Comparison of ENCODE assay signal across 9 cellular contexts in the genomic region with DNA sequence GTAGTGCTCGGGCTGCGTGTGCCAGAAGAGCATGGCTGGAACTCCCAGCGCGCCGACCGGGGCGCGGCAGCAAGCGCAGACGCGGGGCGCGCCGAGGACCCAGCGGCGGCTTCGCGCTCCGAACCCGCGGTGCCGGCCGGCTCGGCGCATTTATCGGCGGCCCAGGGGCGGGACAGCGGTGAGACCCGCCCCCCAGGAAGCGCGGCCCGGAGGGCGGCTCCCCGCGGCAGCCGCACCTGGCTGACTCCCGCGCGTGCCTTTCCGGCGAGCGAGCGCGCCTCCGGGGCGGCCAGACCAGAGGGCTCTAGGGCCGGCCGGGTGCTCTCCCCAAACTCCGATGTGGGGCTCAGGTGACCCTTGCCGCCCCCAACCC. TPM values are rescaled to one million over a fixed set of nuclear protein-coding genes. Genes with fewer than 3 reads are reported as not detected.
A peak's percentile ranks its signal among the peaks of the same experiment; 100 is the strongest.
DNase-seq lines count a peak whose midpoint lies in the region; ATAC-seq, FAIRE-seq and TF ChIP-seq lines count a peak whose summit lies in the region.
"Had no signal": no experiment of that assay in that cellular context is flagged by ENCODE, and none has a peak within 500 bp of the region (broad histone marks: within the 10 kb centered on the region; RNA-seq: fewer than 3 reads in every experiment).

Gene TFCP2L1, minus strand, starts transcription at position 126 of the 373 bp plus-strand sequence. Its CDS starts 93 bp downstream, at position 33.

- no peak within 1 kb of the TSS for H3K27ac ChIP-seq in IMR-90 (ENCODE audit: insufficient read depth, low read length)
- no peak within 1 kb of the TSS for H3K27ac ChIP-seq in hepatocyte

- no peak within 1 kb of the TSS for H2BK5ac ChIP-seq in IMR-90 (ENCODE audit: low read depth, low read length, poor library complexity, severe bottlenecking)

- H4K91ac ChIP-seq in IMR-90 (ENCODE audit: insufficient read depth, low read depth, low read length): no peak within 1 kb of the TSS

- peak; percentile 55 to 77 for DNase-seq in NCI-H2081 (lab: John Stamatoyannopoulos, UW)
- no peak for DNase-seq in NCI-H2081 treated with DMSO at 0.1 percent for 48 hours (lab: John Stamatoyannopoulos, UW)
- no peak for DNase-seq in IMR-90
- DNase-seq in activated CD8-positive, alpha-beta memory T cell treated with anti-CD3 and anti-CD28 coated beads, Interleukin-2, amount 10 ng/mL, durations not matched to agents 7 days and 5 days: no peak
- DNase-seq in hepatocyte (ENCODE audit: low spot score): peak; percentile 73
- DNase-seq in skeletal muscle cell (ENCODE audit: low read depth): no peak
- DNase-seq in GM03348 (ENCODE audit: low spot score): no peak
- no peak for DNase-seq in H54 (ENCODE audit: insufficient read length, low spot score)

- dilution Hi-C loops in IMR-90 (cut with HindIII; ENCODE audit: low sequenced_read_pairs, unreplicated experiment): no loop called here

- in situ Hi-C loops in IMR-90 (cut with MboI; ENCODE audit: low sequenced_read_pairs): no loop called here

- no peaks in the 10 kb centered on the region for H3K9me3 Mint-ChIP-seq in activated CD8-positive, alpha-beta memory T cell treated with anti-CD3 and anti-CD28 coated beads, Interleukin-2, amount 10 ng/mL, durations not matched to agents 7 days and 5 days (ENCODE audit: low read depth)

- H3K9me2 ChIP-seq in hepatocyte (replicated peaks; ENCODE audit: insufficient read depth): no peaks in the 10 kb centered on the region

- no peak within 1 kb of the TSS for H3K9ac ChIP-seq in IMR-90 (ENCODE audit: low read depth, low read length)

- no peaks in the 10 kb centered on the region for H3K4me1 ChIP-seq in IMR-90 (ENCODE audit: control insufficient read depth, insufficient read depth, low read length)
- peaks cover 17% of the 10 kb centered on the region for H3K4me1 ChIP-seq in hepatocyte (ENCODE audit: insufficient read depth)

- H3K79me2 ChIP-seq in hepatocyte: no peaks in the 10 kb centered on the region

- no peak within 1 kb of the TSS for H2BK20ac ChIP-seq in IMR-90 (ENCODE audit: low read depth, low read length)

- CTCF ChIA-PET in IMR-90 (lab: Yijun Ruan, JAX): no interaction called here
- CTCF ChIA-PET in activated CD8-positive, alpha-beta memory T cell treated with anti-CD3 and anti-CD28 coated beads, Interleukin-2, amount 10 ng/mL, durations not matched to agents 7 days and 5 days (lab: Charles Lee): no interaction called here

- peaks cover 37% of the 10 kb centered on the region for H3K27me3 Mint-ChIP-seq in activated CD8-positive, alpha-beta memory T cell treated with anti-CD3 and anti-CD28 coated beads, Interleukin-2, amount 10 ng/mL, durations not matched to agents 7 days and 5 days

- H4K5ac ChIP-seq in IMR-90 (ENCODE audit: low read depth, low read length): no peak within 1 kb of the TSS

- 2% methylated on average over 36 of the region's 51 CpGs; no CpG with 5 or more reads in 1 of the 2 experiments for WGBS in IMR-90 (ENCODE audit: extremely low coverage in 2 of 2, insufficient read length in 1 of 2), 2 experiments
- under 1% methylated on average over 41 of the region's 51 CpGs for WGBS in hepatocyte (ENCODE audit: low lambda C conversion rate, missing lambda C conversion rate)

- H3K4ac ChIP-seq in IMR-90 (ENCODE audit: low read depth, low read length): no peak within 1 kb of the TSS

- peaks cover 4% of the 10 kb centered on the region for H3K4me1 Mint-ChIP-seq in activated CD8-positive, alpha-beta memory T cell treated with anti-CD3 and anti-CD28 coated beads, Interleukin-2, amount 10 ng/mL, durations not matched to agents 7 days and 5 days

- no TSS peak for BruUV-seq in IMR-90 (replicated peaks; lab: Mats Ljungman, UMichigan)

- ATAC-seq in IMR-90 (ENCODE audit: low read depth): peak; percentile 21; the same call in 1 of the 2 replicates
- ATAC-seq in activated CD8-positive, alpha-beta memory T cell treated with anti-CD3 and anti-CD28 coated beads, Interleukin-2, amount 10 ng/mL, durations not matched to agents 7 days and 5 days: peak; percentile 90

- H3K4me3 Mint-ChIP-seq in activated CD8-positive, alpha-beta memory T cell treated with anti-CD3 and anti-CD28 coated beads, Interleukin-2, amount 10 ng/mL, durations not matched to agents 7 days and 5 days: peak within 1 kb of the TSS; percentile 36

- H3K27ac Mint-ChIP-seq in activated CD8-positive, alpha-beta memory T cell treated with anti-CD3 and anti-CD28 coated beads, Interleukin-2, amount 10 ng/mL, durations not matched to agents 7 days and 5 days: no peak within 1 kb of the TSS

- H3K9me1 ChIP-seq in IMR-90 (ENCODE audit: insufficient read depth, low read length): no peaks in the 10 kb centered on the region

- H3K23ac ChIP-seq in IMR-90 (ENCODE audit: low read depth, low read length): no peak within 1 kb of the TSS

- H3K27me3 ChIP-seq in IMR-90 (ENCODE audit: control insufficient read depth, insufficient read depth, low read length) (peaks cover 63% of the 10 kb centered on the region), hepatocyte (peaks cover 21% of the 10 kb centered on the region)

- H3K9me3 ChIP-seq in IMR-90 (ENCODE audit: control insufficient read depth, insufficient read depth, low read length): no peaks in the 10 kb centered on the region
- H3K9me3 ChIP-seq in hepatocyte (ENCODE audit: low read depth): no peaks in the 10 kb centered on the region

- H2BK120ac ChIP-seq in IMR-90 (ENCODE audit: low read depth, low read length): no peak within 1 kb of the TSS

- no peaks in the 10 kb centered on the region for H3K79me1 ChIP-seq in IMR-90 (ENCODE audit: low read depth in 1 of 2, low read length in 2 of 2)

- no peak within 1 kb of the TSS for H2BK15ac ChIP-seq in IMR-90 (ENCODE audit: low read depth, low read length)

- no peak within 1 kb of the TSS for H2AK5ac ChIP-seq in IMR-90 (ENCODE audit: low read depth, low read length)

- H3K36me3 ChIP-seq in IMR-90 (ENCODE audit: control insufficient read depth, insufficient read depth, low read length) (no peaks in the 10 kb centered on the region), hepatocyte (replicated peaks; ENCODE audit: insufficient read depth, low read depth) (no peaks in the 10 kb centered on the region)

- TF ChIP-seq POLR2A in IMR-90 (IDR thresholded peaks at IDR 0.05; ENCODE audit: low read depth, low read length) (no peak), H54 (IDR thresholded peaks at IDR 0.05; ENCODE audit: low read depth, low read length) (no peak)

- no peak within 1 kb of the TSS for H3K4me2 ChIP-seq in IMR-90 (ENCODE audit: low read depth, low read length)
- H3K4me2 ChIP-seq in hepatocyte: peak within 1 kb of the TSS; percentile 97

- no peak for FAIRE-seq in H54 (lab: Jason Lieb, UNC)
- FAIRE-seq: TTC549 had no signal

- H3K4me3 ChIP-seq in IMR-90 (ENCODE audit: insufficient read depth, low read depth, low read length): no peak within 1 kb of the TSS
- H3K4me3 ChIP-seq in hepatocyte: peak within 1 kb of the TSS; percentile 79
- peak within 1 kb of the TSS; percentile 13 for H3K4me3 ChIP-seq in skeletal muscle cell (ENCODE audit: low read depth, low read length)

- H4K20me1 ChIP-seq in IMR-90 (ENCODE audit: insufficient read depth, low read length) (no peaks in the 10 kb centered on the region), hepatocyte (ENCODE audit: insufficient read depth, poor library complexity, severe bottlenecking) (no peaks in the 10 kb centered on the region)

- TF ChIP-seq CTCF in IMR-90 (conservative IDR thresholded peaks at IDR 0.05; ENCODE audit: low read depth, low read length) (no peak), hepatocyte (IDR thresholded peaks at IDR 0.05; ENCODE audit: poor library complexity) (no peak)

- H2AK9ac ChIP-seq in IMR-90 (replicated peaks; ENCODE audit: low read depth, low read length, poor library complexity): no peak within 1 kb of the TSS

- H3K36me3 Mint-ChIP-seq in activated CD8-positive, alpha-beta memory T cell treated with anti-CD3 and anti-CD28 coated beads, Interleukin-2, amount 10 ng/mL, durations not matched to agents 7 days and 5 days: no peaks in the 10 kb centered on the region

- intact Hi-C loops in IMR-90 (cut with micrococcal nuclease): no loop called here

- no peak within 1 kb of the TSS for H3K18ac ChIP-seq in IMR-90 (ENCODE audit: low read depth, low read length)

- POLR2A ChIA-PET in IMR-90 (lab: Charles Lee; ENCODE audit: unreplicated experiment): no interaction called here

- no peak within 1 kb of the TSS for H3K14ac ChIP-seq in IMR-90 (replicated peaks; ENCODE audit: low read depth, low read length)

- H2AFZ ChIP-seq in IMR-90 (replicated peaks; ENCODE audit: low read length, poor library complexity): peak within 1 kb of the TSS; percentile 32
- H2AFZ ChIP-seq in hepatocyte: peak within 1 kb of the TSS; percentile 83

- no peak within 1 kb of the TSS for H4K8ac ChIP-seq in IMR-90 (ENCODE audit: low read depth in 2 of 2, low read length in 2 of 2)

- TF ChIP-seq RAD21 in IMR-90 (IDR thresholded peaks at IDR 0.05; ENCODE audit: low read length): no peak

- no peak within 1 kb of the TSS for H3K56ac ChIP-seq in IMR-90 (ENCODE audit: extremely low read depth, insufficient read depth, low read length)

TF ChIP-seq in IMR-90, 13 proteins besides CTCF, POLR2A, EP300 and RAD21:
- no peak for TF ChIP-seq ELK1 (IDR thresholded peaks at IDR 0.05; ENCODE audit: borderline replicate concordance, low read depth, low read length)
- no peak for TF ChIP-seq BHLHE40 (IDR thresholded peaks at IDR 0.05; ENCODE audit: low read depth, low read length)
- TF ChIP-seq RFX5 (IDR thresholded peaks at IDR 0.05; ENCODE audit: low read depth, low read length): no peak

RNA-seq across cellular contexts. Expression of gene TFCP2L1, which starts in this region (rescaled TPM):
- not detected in 2 replicates for total RNA-seq in IMR-90 (2012; rRNA removed)
- polyA plus RNA-seq in IMR-90 (2012; rRNA removed): not detected in 2 replicates
- polyA plus RNA-seq in IMR-90 (2012; cell fraction: cytosol; rRNA removed): not detected in 2 replicates
- polyA plus RNA-seq in IMR-90 (2012; cell fraction: nucleus; rRNA removed; ENCODE audit: low replicate concordance): not detected in 2 replicates
- under 1 TPM; 0.06 to 0.14 TPM for total RNA-seq in activated CD8-positive, alpha-beta memory T cell treated with anti-CD3 and anti-CD28 coated beads, Interleukin-2, amount 10 ng/mL, durations not matched to agents 7 days and 5 days
- 2.2 and 2.5 TPM in 2 replicates for total RNA-seq in hepatocyte
- 0.99 and 1.1 TPM in 2 replicates for polyA plus RNA-seq in hepatocyte

Comparison
In these comparisons a context has a peak if more than half of its experiments do, and no peak if none do; other contexts are left out.
1. DNase-seq: peak in NCI-H2081 (2 of 2) and hepatocyte (single experiment); none in NCI-H2081 treated with DMSO at 0.1 percent for 48 hours (single experiment), IMR-90 (single experiment), activated CD8-positive, alpha-beta memory T cell treated with anti-CD3 and anti-CD28 coated beads, Interleukin-2, amount 10 ng/mL, durations not matched to agents 7 days and 5 days (single experiment), skeletal muscle cell (single experiment), GM03348 (single experiment) and H54 (single experiment).
2. Peak in ATAC-seq in IMR-90; RNA of the gene not detected or under 1 TPM.
3. Peak in ATAC-seq in activated CD8-positive, alpha-beta memory T cell treated with anti-CD3 and anti-CD28 coated beads, Interleukin-2, amount 10 ng/mL, durations not matched to agents 7 days and 5 days; RNA of the gene not detected or under 1 TPM.